In the genomic region with DNA sequence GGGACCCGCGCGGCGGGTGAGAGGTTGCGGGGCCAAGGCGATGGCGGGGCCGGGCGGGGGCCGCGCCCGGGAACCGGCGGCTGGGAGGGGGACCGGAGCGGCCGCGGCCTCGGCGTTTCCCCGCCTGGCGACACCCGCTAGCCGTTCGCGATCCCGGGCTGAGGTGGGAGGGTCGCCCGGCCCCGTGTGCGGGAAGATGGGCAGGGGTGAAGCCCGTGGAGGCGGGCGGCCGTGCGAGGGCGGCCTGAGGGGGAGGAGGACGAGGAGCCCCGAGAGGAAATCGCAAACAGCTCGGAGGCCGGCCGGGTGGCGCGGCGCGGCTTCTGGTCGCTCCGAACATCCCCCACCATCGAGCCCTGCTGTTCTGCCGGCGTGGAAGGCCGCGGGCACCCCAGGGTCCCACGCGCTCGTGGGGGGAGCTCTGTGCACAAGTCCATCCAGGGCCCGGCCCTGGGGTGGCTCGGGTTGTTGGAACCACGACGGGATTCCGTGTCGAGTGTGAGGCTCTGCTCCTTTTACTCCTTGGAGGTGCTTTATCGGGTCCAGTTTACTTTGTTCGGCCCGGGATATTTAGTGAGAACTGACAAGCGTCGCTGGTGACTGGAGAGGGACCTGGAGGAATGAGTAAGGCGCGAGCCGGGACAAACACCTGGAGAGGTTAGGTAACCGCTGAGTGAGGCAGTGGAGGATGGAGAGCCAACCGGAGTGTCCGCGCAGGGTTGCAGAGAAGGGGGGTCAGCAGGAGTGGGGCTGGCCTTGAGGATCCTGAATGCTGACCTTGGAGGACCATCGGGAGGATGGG, we compare ENCODE assay signal across 8 cellular contexts. TPM values are rescaled to one million over a fixed set of nuclear protein-coding genes. Genes with fewer than 3 reads are reported as not detected.
A peak's percentile ranks its signal among the peaks of the same experiment; 100 is the strongest.
DNase-seq lines count a peak whose midpoint lies in the region; ATAC-seq and TF ChIP-seq lines count a peak whose summit lies in the region.

No MANE protein-coding gene starts in this region.

- intact Hi-C loops in activated T-helper 2 cell treated with anti-CD3 and anti-CD28 coated beads, Interferon-gamma antibody, Interleukin-2, Interleukin-4, amounts not matched to agents 10 μg/mL and 5 μg/mL and 100 μg/mL, durations not matched to agents 14 hours and 24 hours and 36 hours (cut with micrococcal nuclease) = loop anchor here (5.0 kb wide), 1 partner anchor 87 kb away; no protein-coding TSS in a partner anchor
- intact Hi-C loops in natural killer cell (cut with micrococcal nuclease) = loop anchor here (2.0 to 5.0 kb wide), 2 partner anchors 32 to 67 kb away; no protein-coding TSS in a partner anchor

- peak overlapping the region; percentile 74 for H3K27ac Mint-ChIP-seq in activated T-helper 2 cell treated with anti-CD3 and anti-CD28 coated beads, Interferon-gamma antibody, Interleukin-2, Interleukin-4, amounts not matched to agents 10 μg/mL and 5 μg/mL and 100 μg/mL, durations not matched to agents 14 hours and 24 hours and 36 hours
- peak overlapping the region; percentile 87 to 93 for H3K27ac Mint-ChIP-seq in natural killer cell

- peak overlapping the region; percentile 85 for H3K4me3 ChIP-seq in fibroblast of pulmonary artery (replicated peaks; ENCODE audit: low read depth, low read length)
- peak overlapping the region; percentile 90 for H3K4me3 ChIP-seq in thymus (ENCODE audit: low read length)

- H3K36me3 ChIP-seq in thymus (ENCODE audit: control insufficient read depth, insufficient read depth) = no peaks in the 10 kb centered on the region

- WGBS in thymus = 1% methylated on average over 76 of the region's 76 CpGs

- DNase-seq in NCI-H524 (lab: John Stamatoyannopoulos, UW) (peak; percentile 9 to 41), NCI-H524 treated with DMSO at 0.1 percent for 48 hours (lab: John Stamatoyannopoulos, UW) (no peak), NCI-H748 (lab: John Stamatoyannopoulos, UW; ENCODE audit: unreplicated experiment) (peak; percentile 38), fibroblast of pulmonary artery (ENCODE audit: low read depth) (peak; percentile 38), natural killer cell (peak; percentile 60)
- DNase-seq in activated T-helper 2 cell treated with anti-CD3 and anti-CD28 coated beads, Interferon-gamma antibody, Interleukin-2, Interleukin-4, amounts not matched to agents 10 μg/mL and 5 μg/mL and 100 μg/mL, durations not matched to agents 14 hours and 24 hours and 36 hours (ENCODE audit: low spot score) = peak; percentile 47

- H3K9me3 ChIP-seq in thymus (ENCODE audit: control insufficient read depth) = no peaks in the 10 kb centered on the region

- H3K36me3 Mint-ChIP-seq in activated T-helper 2 cell treated with anti-CD3 and anti-CD28 coated beads, Interferon-gamma antibody, Interleukin-2, Interleukin-4, amounts not matched to agents 10 μg/mL and 5 μg/mL and 100 μg/mL, durations not matched to agents 14 hours and 24 hours and 36 hours (ENCODE audit: low read depth) = peaks cover 31% of the 10 kb centered on the region
- H3K36me3 Mint-ChIP-seq in natural killer cell = no peaks in the 10 kb centered on the region

- H3K27me3 ChIP-seq in thymus (ENCODE audit: control insufficient read depth, insufficient read depth) = no peaks in the 10 kb centered on the region

- peaks cover 5% of the 10 kb centered on the region for H3K4me1 ChIP-seq in thymus (ENCODE audit: control insufficient read depth, insufficient read depth, low read length)

- H3K4me1 Mint-ChIP-seq in activated T-helper 2 cell treated with anti-CD3 and anti-CD28 coated beads, Interferon-gamma antibody, Interleukin-2, Interleukin-4, amounts not matched to agents 10 μg/mL and 5 μg/mL and 100 μg/mL, durations not matched to agents 14 hours and 24 hours and 36 hours (ENCODE audit: low read depth) = peaks cover 45% of the 10 kb centered on the region
- H3K4me1 Mint-ChIP-seq in natural killer cell = peaks cover 48 to 50% of the 10 kb centered on the region in 2 donors

- peak overlapping the region; percentile 91 for H3K27ac ChIP-seq in thymus (ENCODE audit: low read depth)

- TF ChIP-seq CTCF in fibroblast of pulmonary artery (IDR thresholded peaks at IDR 0.05; ENCODE audit: low read length, missing control alignments) (no peak), natural killer cell (IDR thresholded peaks at IDR 0.05) (no peak)

- ATAC-seq in HG02938 (IDR thresholded peaks at IDR 0.05; ENCODE audit: unreplicated experiment) (peak; percentile 46), natural killer cell (peak; percentile 55 to 73 (median 59))

- H3K4me3 Mint-ChIP-seq in activated T-helper 2 cell treated with anti-CD3 and anti-CD28 coated beads, Interferon-gamma antibody, Interleukin-2, Interleukin-4, amounts not matched to agents 10 μg/mL and 5 μg/mL and 100 μg/mL, durations not matched to agents 14 hours and 24 hours and 36 hours (ENCODE audit: low read depth) = peak overlapping the region; percentile 96
- peak overlapping the region; percentile 98 for H3K4me3 Mint-ChIP-seq in natural killer cell

- no peaks in the 10 kb centered on the region for H3K9me3 Mint-ChIP-seq in activated T-helper 2 cell treated with anti-CD3 and anti-CD28 coated beads, Interferon-gamma antibody, Interleukin-2, Interleukin-4, amounts not matched to agents 10 μg/mL and 5 μg/mL and 100 μg/mL, durations not matched to agents 14 hours and 24 hours and 36 hours
- no peaks in the 10 kb centered on the region for H3K9me3 Mint-ChIP-seq in natural killer cell

- no peaks in the 10 kb centered on the region for H3K27me3 Mint-ChIP-seq in activated T-helper 2 cell treated with anti-CD3 and anti-CD28 coated beads, Interferon-gamma antibody, Interleukin-2, Interleukin-4, amounts not matched to agents 10 μg/mL and 5 μg/mL and 100 μg/mL, durations not matched to agents 14 hours and 24 hours and 36 hours (ENCODE audit: low read depth)
- no peaks in the 10 kb centered on the region for H3K27me3 Mint-ChIP-seq in natural killer cell (ENCODE audit: low read depth in 2 of 2)

RNA-seq across cellular contexts. Expression of a gene that starts 0.7 kb away (rescaled TPM):
- total RNA-seq in activated T-helper 2 cell treated with anti-CD3 and anti-CD28 coated beads, Interferon-gamma antibody, Interleukin-2, Interleukin-4, amounts not matched to agents 10 μg/mL and 5 μg/mL and 100 μg/mL, durations not matched to agents 14 hours and 24 hours and 36 hours = 59.7 and 61.8 TPM in 2 replicates
- 100 to 1,000 TPM in 1 of 3 donors, 10 to 100 TPM in 2; 68.8 to 101 (median 92.4) TPM for total RNA-seq in natural killer cell
- polyA plus RNA-seq in thymus = 17.9 TPM
